ENCODE assay signal across 10 cellular contexts in the genomic region with DNA sequence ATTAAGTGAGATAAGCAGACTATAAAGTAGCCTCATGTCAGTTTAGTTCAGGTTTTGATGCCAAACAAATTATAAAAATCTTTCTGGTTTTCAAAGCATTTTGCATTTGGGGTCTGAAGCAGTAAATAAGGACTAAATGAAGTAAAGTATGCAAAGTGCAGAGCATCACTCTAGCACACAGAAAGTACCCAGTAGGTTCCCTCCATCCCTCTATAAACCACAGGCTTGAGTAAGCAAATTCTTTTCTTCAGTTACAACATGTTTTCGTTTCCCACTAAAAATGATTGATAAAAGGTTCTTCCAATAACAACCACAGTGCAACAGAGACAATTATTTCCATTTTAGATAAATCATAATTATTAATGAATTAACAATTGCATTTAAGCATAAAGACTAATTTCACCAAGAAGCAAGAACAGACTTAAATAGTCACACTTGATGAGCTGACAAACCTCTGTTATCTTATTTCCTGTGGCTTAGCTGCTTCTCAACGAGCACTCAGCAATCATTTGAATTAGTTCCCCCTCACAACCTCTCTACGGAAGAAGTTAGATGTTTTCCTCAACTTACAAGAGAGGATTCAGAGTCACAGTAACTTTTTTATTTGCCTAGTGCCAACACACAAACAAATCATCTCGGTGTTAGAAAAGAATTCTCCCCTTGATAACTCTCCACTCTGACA.
A peak's percentile ranks its signal among the peaks of the same experiment; 100 is the strongest.
DNase-seq lines count a peak whose midpoint lies in the region; ATAC-seq, FAIRE-seq and TF ChIP-seq lines count a peak whose summit lies in the region.
"Had no signal": no experiment of that assay in that cellular context is flagged by ENCODE, and none has a peak within 500 bp of the region (broad histone marks: within the 10 kb centered on the region; RNA-seq: fewer than 3 reads in every experiment).

No MANE protein-coding gene starts in this region.

- intact Hi-C loops in CD4-positive, alpha-beta T cell (cut with DNase I, micrococcal nuclease) = no loop called here
- intact Hi-C loops in kidney (cut with DNase I) = no loop called here

- no peaks in the 10 kb centered on the region for H3K27me3 ChIP-seq in CD4-positive, alpha-beta T cell (ENCODE audit: control insufficient read depth, insufficient read depth, low read length)
- no peaks in the 10 kb centered on the region for H3K27me3 ChIP-seq in brain microvascular endothelial cell (replicated peaks)
- H3K27me3 ChIP-seq: neural progenitor cell had no signal

- H3K9me3 ChIP-seq in CD4-positive, alpha-beta T cell (ENCODE audit: control insufficient read depth, low read length) = no peaks in the 10 kb centered on the region
- H3K9me3 ChIP-seq in kidney (ENCODE audit: control insufficient read depth in 1 of 2, low read length in 2 of 2) = no peaks in the 10 kb centered on the region

- no peaks in the 10 kb centered on the region for H3K27me3 Mint-ChIP-seq in CD4-positive, alpha-beta T cell
- H3K27me3 Mint-ChIP-seq in T-cell = no peaks in the 10 kb centered on the region

- CTCF ChIA-PET in CD4-positive, alpha-beta T cell (lab: Charles Lee) = no interaction called here
- CTCF ChIA-PET in T-cell (lab: Charles Lee) = no interaction called here

- no peak overlapping the region for H3K9ac ChIP-seq in kidney (ENCODE audit: low read length in 2 of 2)
- H3K9ac ChIP-seq: neural progenitor cell had no signal

- POLR2A ChIA-PET in CD4-positive, alpha-beta T cell (lab: Charles Lee) = no interaction called here
- POLR2A ChIA-PET in T-cell (lab: Charles Lee) = no interaction called here

- H3K36me3 ChIP-seq in kidney (ENCODE audit: control insufficient read depth in 1 of 2, insufficient read depth in 2 of 2, low read length in 2 of 2) (peaks cover 3 to 5% of the 10 kb centered on the region in 2 donors), brain microvascular endothelial cell (replicated peaks) (no peaks in the 10 kb centered on the region)
- H3K36me3 ChIP-seq: neural progenitor cell had no signal

- H3K4me3 Mint-ChIP-seq in CD4-positive, alpha-beta T cell = no peak overlapping the region
- H3K4me3 Mint-ChIP-seq in T-cell = no peak overlapping the region
- H3K4me3 Mint-ChIP-seq: neural progenitor cell had no signal

- H3K4me1 Mint-ChIP-seq in CD4-positive, alpha-beta T cell (ENCODE audit: low read depth) = peaks cover 37% of the 10 kb centered on the region
- H3K4me1 Mint-ChIP-seq in T-cell = peaks cover 29 to 43% (median 34%) of the 10 kb centered on the region in 3 donors
- H3K4me1 Mint-ChIP-seq: neural progenitor cell had no signal

- no peak overlapping the region for H3K4me3 ChIP-seq in kidney (ENCODE audit: low read length in 2 of 2)
- H3K4me3 ChIP-seq in brain microvascular endothelial cell (ENCODE audit: low read depth, low read length) = no peak overlapping the region
- H3K4me3 ChIP-seq: neural progenitor cell had no signal

- no peaks in the 10 kb centered on the region for H3K9me3 Mint-ChIP-seq in CD4-positive, alpha-beta T cell
- no peaks in the 10 kb centered on the region for H3K9me3 Mint-ChIP-seq in T-cell
- H3K9me3 Mint-ChIP-seq in activated naive CD4-positive, alpha-beta T cell treated with anti-CD3 and anti-CD28 coated beads, Interleukin-2, amount 50 U/mL, for 72 hours = no peaks in the 10 kb centered on the region
- H3K9me3 Mint-ChIP-seq: neural progenitor cell had no signal

- no peaks in the 10 kb centered on the region for H3K4me1 ChIP-seq in kidney (ENCODE audit: control insufficient read depth in 1 of 2, insufficient read depth in 1 of 2, low read depth in 1 of 2, low read length in 2 of 2)
- H3K4me1 ChIP-seq: neural progenitor cell had no signal

- no peak for TF ChIP-seq CTCF in CD4-positive, alpha-beta T cell (IDR thresholded peaks at IDR 0.05)
- TF ChIP-seq CTCF in kidney (IDR thresholded peaks at IDR 0.05; ENCODE audit: borderline replicate concordance, extremely low read depth, insufficient read depth) (no peak), brain microvascular endothelial cell (IDR thresholded peaks at IDR 0.05; ENCODE audit: low read depth, low read length, missing control alignments) (no peak)

- H3K36me3 Mint-ChIP-seq in CD4-positive, alpha-beta T cell (ENCODE audit: low read depth) = peaks cover 86% of the 10 kb centered on the region
- peaks cover 75% of the 10 kb centered on the region for H3K36me3 Mint-ChIP-seq in T-cell
- H3K36me3 Mint-ChIP-seq in activated naive CD4-positive, alpha-beta T cell treated with anti-CD3 and anti-CD28 coated beads, Interleukin-2, amount 50 U/mL, for 72 hours = peaks cover 28 to 33% of the 10 kb centered on the region in 2 donors

- in situ Hi-C loops in brain microvascular endothelial cell (cut with HindIII; ENCODE audit: low pct_ligation_motif_present, low sequenced_read_pairs) = no loop called here

- no peak for ATAC-seq in CD4-positive, alpha-beta T cell (ENCODE audit: poor library complexity)
- ATAC-seq in GM19035 (IDR thresholded peaks at IDR 0.05; ENCODE audit: unreplicated experiment) = peak; percentile 80
- peak; percentile 61 for ATAC-seq in HG02981 (IDR thresholded peaks at IDR 0.05; ENCODE audit: unreplicated experiment)
- peak in 3 of 4 experiments; percentile 32 to 52 (median 34) for ATAC-seq in T-cell (replicated peaks in 1 of 4)
- no peak for ATAC-seq in activated naive CD4-positive, alpha-beta T cell treated with anti-CD3 and anti-CD28 coated beads, Interleukin-2, amount 50 U/mL, for 72 hours

- H3K27ac Mint-ChIP-seq in CD4-positive, alpha-beta T cell = peak overlapping the region; percentile 9
- H3K27ac Mint-ChIP-seq in T-cell = peak overlapping the region; percentile 7 to 55
- no peak overlapping the region for H3K27ac Mint-ChIP-seq in activated naive CD4-positive, alpha-beta T cell treated with anti-CD3 and anti-CD28 coated beads, Interleukin-2, amount 50 U/mL, for 72 hours
- H3K27ac Mint-ChIP-seq: neural progenitor cell had no signal

- no peak for FAIRE-seq in kidney (lab: Jason Lieb, UNC)

- no peak for DNase-seq in CD4-positive, alpha-beta T cell
- no peak for DNase-seq in T-cell
- no peak for DNase-seq in kidney
- DNase-seq in GM19238 (ENCODE audit: insufficient read length, low spot score) = no peak
- no peak for DNase-seq in activated naive CD4-positive, alpha-beta T cell treated with anti-CD3 and anti-CD28 coated beads, Interleukin-2, amount 50 U/mL, for 72 hours (ENCODE audit: low spot score in 2 of 2)
- no peak for DNase-seq in brain microvascular endothelial cell
- DNase-seq: NCI-H1417 treated with DMSO at 0.1 percent for 48 hours had no signal

- H3K27ac ChIP-seq in CD4-positive, alpha-beta T cell (ENCODE audit: low read depth, low read length) = no peak overlapping the region
- H3K27ac ChIP-seq in kidney (ENCODE audit: low read depth in 2 of 2, low read length in 2 of 2) (no peak overlapping the region), brain microvascular endothelial cell (no peak overlapping the region)
- H3K27ac ChIP-seq: neural progenitor cell had no signal

Comparison
In these comparisons a context has a peak if more than half of its experiments do, and no peak if none do; other contexts are left out.
1. ATAC-seq: peak in GM19035 (single experiment), HG02981 (single experiment) and T-cell (3 of 4); none in CD4-positive, alpha-beta T cell (single experiment) and activated naive CD4-positive, alpha-beta T cell treated with anti-CD3 and anti-CD28 coated beads, Interleukin-2, amount 50 U/mL, for 72 hours (0 of 2).
2. H3K27ac Mint-ChIP-seq: peak in CD4-positive, alpha-beta T cell (single experiment) and T-cell (2 of 2); none in activated naive CD4-positive, alpha-beta T cell treated with anti-CD3 and anti-CD28 coated beads, Interleukin-2, amount 50 U/mL, for 72 hours (0 of 2).